Comparison of ENCODE assay signal across 18 cellular contexts in genomic region chr2:122328811-122329210, GRCh38.
DNase-seq lines count a peak whose midpoint lies in the region; ATAC-seq and TF ChIP-seq lines count a peak whose summit lies in the region.
"Had no signal": no experiment of that assay in that cellular context is flagged by ENCODE, and none has a peak within 500 bp of the region (broad histone marks: within the 10 kb centered on the region; RNA-seq: fewer than 3 reads in every experiment).

No MANE protein-coding gene starts in this region.

- H3K27ac ChIP-seq in parathyroid adenoma (peak overlapping the region; percentile 82), SJCRH30 (no peak overlapping the region)
- H3K27ac ChIP-seq: BLaER1, KMS-11 had no signal

- no peaks in the 10 kb centered on the region for H3K27me3 ChIP-seq in parathyroid adenoma (ENCODE audit: control insufficient read depth, insufficient read depth, low read length)
- no peaks in the 10 kb centered on the region for H3K27me3 ChIP-seq in SJCRH30
- H3K27me3 ChIP-seq: BLaER1 had no signal

- H3K9ac ChIP-seq in parathyroid adenoma: no peak overlapping the region
- H3K9ac ChIP-seq: BLaER1, KMS-11 had no signal

- no peaks in the 10 kb centered on the region for H3K79me2 ChIP-seq in parathyroid adenoma

- no peak for TF ChIP-seq CTCF in cardiac fibroblast (IDR thresholded peaks at IDR 0.05; ENCODE audit: low read depth, low read length)
- TF ChIP-seq CTCF in parathyroid adenoma (IDR thresholded peaks at IDR 0.05): no peak

- H3K36me3 ChIP-seq in parathyroid adenoma (ENCODE audit: control insufficient read depth, insufficient read depth, low read length) (no peaks in the 10 kb centered on the region), SJCRH30 (no peaks in the 10 kb centered on the region)
- H3K36me3 ChIP-seq: BLaER1 had no signal

- H3K9me3 ChIP-seq in parathyroid adenoma (ENCODE audit: control insufficient read depth, low read length) (no peaks in the 10 kb centered on the region), SJCRH30 (replicated peaks) (no peaks in the 10 kb centered on the region)
- H3K9me3 ChIP-seq: BLaER1 had no signal

- no peak for ATAC-seq in HG03565 (IDR thresholded peaks at IDR 0.05; ENCODE audit: unreplicated experiment)
- ATAC-seq: HCT116 had no signal

- DNase-seq in GM03348 (ENCODE audit: low spot score) (peak; percentile 6), NCI-H226 (peak; percentile 53), cardiac fibroblast (ENCODE audit: low read depth in 2 of 2) (peak; percentile 5 to 32), NCI-H526 treated with DMSO at 0.1 percent for 48 hours (lab: John Stamatoyannopoulos, UW) (no peak), GM19240 (ENCODE audit: insufficient read length, low spot score) (no peak), SJCRH30 (no peak)
- DNase-seq: CD4-positive, alpha-beta memory T cell; DMS153; DMS79; GDM1; GOT3; H7; HFFc6 had no signal

- no peak overlapping the region for H3K4me2 ChIP-seq in parathyroid adenoma (ENCODE audit: low read length)
- H3K4me2 ChIP-seq: BLaER1, KMS-11 had no signal

- H3K4me3 ChIP-seq in cardiac fibroblast (replicated peaks in 1 of 2; ENCODE audit: low read depth in 2 of 2, low read length in 2 of 2) (no peak overlapping the region), parathyroid adenoma (ENCODE audit: low read depth, low read length) (no peak overlapping the region), SJCRH30 (no peak overlapping the region)
- H3K4me3 ChIP-seq: BLaER1 had no signal

- H2AFZ ChIP-seq in parathyroid adenoma: peak overlapping the region; percentile 43

- peaks cover 20% of the 10 kb centered on the region for H3K4me1 ChIP-seq in parathyroid adenoma
- no peaks in the 10 kb centered on the region for H3K4me1 ChIP-seq in SJCRH30
- H3K4me1 ChIP-seq: BLaER1 had no signal

Comparison
In these comparisons a context has a peak if more than half of its experiments do, and no peak if none do; other contexts are left out.
1. DNase-seq: peak in GM03348 (single experiment), NCI-H226 (single experiment) and cardiac fibroblast (2 of 2); none in NCI-H526 treated with DMSO at 0.1 percent for 48 hours (single experiment), GM19240 (single experiment) and SJCRH30 (0 of 2).